Comparison of ENCODE assay signal across 8 cellular contexts in the genomic region with DNA sequence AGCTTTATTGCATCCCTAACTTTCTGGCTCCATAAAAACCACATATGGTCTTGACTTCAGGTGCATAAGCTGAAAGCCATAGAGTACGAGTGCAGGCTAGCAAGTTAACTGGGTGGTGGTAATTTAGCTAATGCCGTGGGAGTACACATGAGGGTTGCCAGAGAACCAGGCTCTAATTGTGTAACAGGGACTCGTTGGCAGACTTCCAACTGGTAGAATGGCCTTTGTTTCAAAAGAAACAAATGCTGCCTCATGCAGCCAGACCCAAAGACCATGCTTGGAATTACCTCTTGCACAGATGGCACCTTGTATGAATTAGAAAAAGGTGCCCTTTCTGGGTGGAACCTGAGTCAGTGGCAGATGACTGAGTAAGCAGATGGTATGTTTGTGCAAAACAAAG.
DNase-seq lines count a peak whose midpoint lies in the region; ATAC-seq, FAIRE-seq and TF ChIP-seq lines count a peak whose summit lies in the region.

No MANE protein-coding gene starts in this region.

- no peak overlapping the region for H3K4me2 ChIP-seq in OCI-LY7 (ENCODE audit: low read length)

- TF ChIP-seq CTCF in A673 (conservative IDR thresholded peaks at IDR 0.05; ENCODE audit: low read depth, low read length) (no peak), OCI-LY7 (conservative IDR thresholded peaks at IDR 0.05; ENCODE audit: low read length) (no peak)

- H3K79me2 ChIP-seq in OCI-LY7 (ENCODE audit: insufficient read depth, low read depth, low read length) = no peaks in the 10 kb centered on the region

- no peak overlapping the region for H3K27ac ChIP-seq in A673 (ENCODE audit: low read depth, low read length, poor library complexity, severe bottlenecking)
- no peak overlapping the region for H3K27ac ChIP-seq in OCI-LY7 (ENCODE audit: low read depth, low read length, poor library complexity, severe bottlenecking)

- DNase-seq in A673 (ENCODE audit: low spot score) = peak; percentile 60
- peak; percentile 91 for DNase-seq in MV-4-11 (lab: John Stamatoyannopoulos, UW)
- peak; percentile 87 for DNase-seq in SKM-1 treated with dmso at 0.1 percent for 144 hours (lab: John Stamatoyannopoulos, UW; ENCODE audit: unreplicated experiment)
- peak; percentile 48 for DNase-seq in inferior parietal cortex (ENCODE audit: extremely low spot score)
- DNase-seq in OCI-LY7 (ENCODE audit: low spot score) = no peak
- no peak for DNase-seq in frontal cortex (ENCODE audit: low spot score in 2 of 2)

- H3K36me3 ChIP-seq in A673 (ENCODE audit: insufficient read depth, low read length, poor library complexity, severe bottlenecking) = no peaks in the 10 kb centered on the region
- H3K36me3 ChIP-seq in OCI-LY7 (ENCODE audit: insufficient read depth, low read length) = no peaks in the 10 kb centered on the region; the same call in 1 of the 2 replicates

- H3K27me3 ChIP-seq in A673 (replicated peaks; ENCODE audit: insufficient read depth, low read depth, low read length, poor library complexity) = no peaks in the 10 kb centered on the region

- intact Hi-C loops in A673 (cut with micrococcal nuclease; ENCODE audit: unreplicated experiment) (no loop called here), OCI-LY7 (cut with micrococcal nuclease; ENCODE audit: unreplicated experiment) (no loop called here)

- no peaks in the 10 kb centered on the region for H4K20me1 ChIP-seq in OCI-LY7 (ENCODE audit: insufficient read depth, low read length)

- CTCF ChIA-PET in A673 (lab: Charles Lee) = no interaction called here
- CTCF ChIA-PET in OCI-LY7 (lab: Charles Lee; ENCODE audit: unreplicated experiment) = no interaction called here

- FAIRE-seq in frontal cortex (lab: Jason Lieb, UNC) = no peak

- no peak overlapping the region for H2AFZ ChIP-seq in OCI-LY7 (ENCODE audit: low read length)

- no peaks in the 10 kb centered on the region for H3K9me3 ChIP-seq in A673 (ENCODE audit: low read depth, low read length, poor library complexity, severe bottlenecking)
- peaks cover 14% of the 10 kb centered on the region; the same call in 1 of the 2 replicates for H3K9me3 ChIP-seq in OCI-LY7 (ENCODE audit: low read length)

- H3K4me3 ChIP-seq in A673 (ENCODE audit: low read depth, low read length, poor library complexity, severe bottlenecking) (no peak overlapping the region), OCI-LY7 (ENCODE audit: low read depth, low read length, poor library complexity, severe bottlenecking) (no peak overlapping the region)

- H3K4me1 ChIP-seq in A673 (ENCODE audit: insufficient read depth, low read length, poor library complexity, severe bottlenecking) = peaks cover 5% of the 10 kb centered on the region
- peaks cover 15% of the 10 kb centered on the region for H3K4me1 ChIP-seq in OCI-LY7 (ENCODE audit: insufficient read depth, low read length, poor library complexity, severe bottlenecking)

- ATAC-seq in GM19035 (IDR thresholded peaks at IDR 0.05; ENCODE audit: unreplicated experiment) = no peak
- no peak for ATAC-seq in GM21360 (IDR thresholded peaks at IDR 0.05; ENCODE audit: unreplicated experiment)

- BruUV-seq in A673 (replicated peaks; lab: Mats Ljungman, UMichigan) = no TSS peak
- BruUV-seq in OCI-LY7 (replicated peaks; lab: Mats Ljungman, UMichigan) = no TSS peak

- POLR2A ChIA-PET in A673 (lab: Charles Lee; ENCODE audit: low non-redundant PET) (no interaction called here), OCI-LY7 (lab: Charles Lee) (interaction anchor here (0.6 to 1.6 kb wide), 3 partner anchors 9 to 804 kb away, joined by 3 to 5 read pairs (median 4); no protein-coding TSS in a partner anchor)

- no peaks in the 10 kb centered on the region for H3K9me2 ChIP-seq in OCI-LY7 (ENCODE audit: insufficient read depth, low read length)

Comparison
In these comparisons a context has a peak if more than half of its experiments do, and no peak if none do; other contexts are left out.
1. DNase-seq: peak in A673 (single experiment), MV-4-11 (single experiment), SKM-1 treated with dmso at 0.1 percent for 144 hours (single experiment) and inferior parietal cortex (single experiment); none in OCI-LY7 (single experiment) and frontal cortex (0 of 2).